10 cellular contexts compared by ENCODE assay signal in genomic region chr7:143712381-143712780, GRCh38. TPM values are rescaled to one million over a fixed set of nuclear protein-coding genes. Genes with fewer than 3 reads are reported as not detected.
A peak's percentile ranks its signal among the peaks of the same experiment; 100 is the strongest.
DNase-seq lines count a peak whose midpoint lies in the region; ATAC-seq and TF ChIP-seq lines count a peak whose summit lies in the region.
"Not testable (repeated sequence)": the region's sequence is repeated elsewhere in the genome, so short reads cannot be mapped to it uniquely, and the experiment has no call there.
"Had no signal": no experiment of that assay in that cellular context is flagged by ENCODE, and none has a peak within 500 bp of the region (broad histone marks: within the 10 kb centered on the region; RNA-seq: fewer than 3 reads in every experiment).

No MANE protein-coding gene starts in this region.

- intact Hi-C loops in PC-3 (cut with micrococcal nuclease); left lung (cut with DNase I): not testable (repeated sequence)

- H4K20me1 ChIP-seq in GM23248 (ENCODE audit: insufficient read depth); PC-3 (ENCODE audit: low read length); SK-N-SH (ENCODE audit: insufficient read depth): not testable (repeated sequence)

- H3K27ac Mint-ChIP-seq in activated naive CD8-positive, alpha-beta T cell treated with anti-CD3 and anti-CD28 coated beads, Interleukin-2, amount 50 U/mL, for 24 hours, result not testable (repeated sequence)

- not testable (repeated sequence) for TF ChIP-seq POLR2A in upper lobe of left lung (IDR thresholded peaks at IDR 0.05)

- H3K9me3 Mint-ChIP-seq in activated naive CD8-positive, alpha-beta T cell treated with anti-CD3 and anti-CD28 coated beads, Interleukin-2, amount 50 U/mL, for 24 hours, result not testable (repeated sequence)

- not testable (repeated sequence) for H3K4me2 ChIP-seq in GM23248 (ENCODE audit: unreplicated experiment); PC-3 (ENCODE audit: low read length); SK-N-SH

- H3K36me3 ChIP-seq in GM23248 (ENCODE audit: low read depth); PC-3 (ENCODE audit: low read depth, low read length); SK-N-SH (replicated peaks in 1 of 2; ENCODE audit: control insufficient read depth in 1 of 2, insufficient read depth in 2 of 2, low read length in 1 of 2); left lung; upper lobe of left lung: not testable (repeated sequence)

- TF ChIP-seq RAD21 in SK-N-SH (IDR thresholded peaks at IDR 0.05; ENCODE audit: low read length), result not testable (repeated sequence)

- not testable (repeated sequence) for H3K4me1 ChIP-seq in GM23248 (ENCODE audit: insufficient read depth); PC-3 (ENCODE audit: insufficient read depth, low read length); SK-N-SH (ENCODE audit: control insufficient read depth in 1 of 2, insufficient read depth in 2 of 2, low read depth in 1 of 2, low read length in 1 of 2); left lung; upper lobe of left lung

- not testable (repeated sequence) for H3K9me3 ChIP-seq in GM23248 (ENCODE audit: low read depth); PC-3 (ENCODE audit: low read length); SK-N-SH; left lung; upper lobe of left lung

- ATAC-seq in PC-3, result peak; percentile 95
- peak; percentile 20 for ATAC-seq in activated naive CD8-positive, alpha-beta T cell treated with anti-CD3 and anti-CD28 coated beads, Interleukin-2, amount 50 U/mL, for 24 hours
- ATAC-seq in esophagus mucosa, result peak; percentile 48
- ATAC-seq in left lung, result peak; percentile 84
- ATAC-seq in upper lobe of left lung (ENCODE audit: low FRiP score in 2 of 2), result peak; percentile 54 to 71

- H3K36me3 Mint-ChIP-seq in activated naive CD8-positive, alpha-beta T cell treated with anti-CD3 and anti-CD28 coated beads, Interleukin-2, amount 50 U/mL, for 24 hours (ENCODE audit: low read depth), result not testable (repeated sequence)

- WGBS in GM23248 (ENCODE audit: low coverage in 1 of 2, low lambda C conversion rate in 2 of 2, missing lambda C conversion rate in 2 of 2), 2 experiments, result 80 to 100% methylated on average over 2 of the region's 5 CpGs
- WGBS in SK-N-SH (ENCODE audit: low lambda C conversion rate), result 16% methylated on average over 2 of the region's 5 CpGs
- 44 to 67% methylated on average over 1 to 2 of the region's 5 CpGs for WGBS in upper lobe of left lung, 2 donors

- BruUV-seq in PC-3 (replicated peaks; lab: Mats Ljungman, UMichigan), result not testable (repeated sequence)

- not testable (repeated sequence) for H3K9ac ChIP-seq in GM23248; PC-3 (ENCODE audit: low read length)
- H3K9ac ChIP-seq in SK-N-SH, result peak overlapping the region; percentile 54; the same call in 1 of the 2 replicates

- H2AFZ ChIP-seq in GM23248; PC-3 (ENCODE audit: low read length); SK-N-SH (ENCODE audit: low read depth): not testable (repeated sequence)

- H3K79me2 ChIP-seq in GM23248 (ENCODE audit: insufficient read depth); PC-3 (ENCODE audit: low read length); SK-N-SH (ENCODE audit: insufficient read depth): not testable (repeated sequence)

- in situ Hi-C loops in GM23248 (cut with MboI), result not testable (repeated sequence)

- TF ChIP-seq EP300 in SK-N-SH (IDR thresholded peaks at IDR 0.05; ENCODE audit: borderline replicate concordance in 1 of 2, low read depth in 1 of 2, low read length in 1 of 2); upper lobe of left lung (IDR thresholded peaks at IDR 0.05): not testable (repeated sequence)

- TF ChIP-seq CTCF in PC-3 (conservative IDR thresholded peaks at IDR 0.05; ENCODE audit: low read depth, low read length); SK-N-SH (IDR thresholded peaks at IDR 0.05); left lung (IDR thresholded peaks at IDR 0.05); upper lobe of left lung (IDR thresholded peaks at IDR 0.05): not testable (repeated sequence)

- H3K4me3 ChIP-seq in GM23248; PC-3 (ENCODE audit: low read length); SK-N-SH (ENCODE audit: low read depth in 2 of 2, low read length in 1 of 2); left lung; upper lobe of left lung: not testable (repeated sequence)

- H3K27me3 ChIP-seq in GM23248 (replicated peaks; ENCODE audit: insufficient read depth); PC-3 (ENCODE audit: low read length); SK-N-SH (ENCODE audit: insufficient read depth); left lung; upper lobe of left lung: not testable (repeated sequence)

- H3K4me3 Mint-ChIP-seq in activated naive CD8-positive, alpha-beta T cell treated with anti-CD3 and anti-CD28 coated beads, Interleukin-2, amount 50 U/mL, for 24 hours, result not testable (repeated sequence)

- not testable (repeated sequence) for H3K9me2 ChIP-seq in GM23248 (ENCODE audit: insufficient read depth); PC-3 (replicated peaks; ENCODE audit: low read length); SK-N-SH

- H3K4me1 Mint-ChIP-seq in activated naive CD8-positive, alpha-beta T cell treated with anti-CD3 and anti-CD28 coated beads, Interleukin-2, amount 50 U/mL, for 24 hours, result not testable (repeated sequence)

- H3F3A ChIP-seq in GM23248 (ENCODE audit: insufficient read depth); PC-3 (ENCODE audit: low read length, unreplicated experiment); SK-N-SH (replicated peaks; ENCODE audit: insufficient read depth): not testable (repeated sequence)

- not testable (repeated sequence) for DNase-seq in GM23248; PC-3; SK-N-SH; activated naive CD8-positive, alpha-beta T cell treated with anti-CD3 and anti-CD28 coated beads, Interleukin-2, amount 50 U/mL, for 24 hours; left lung; upper lobe of left lung

- H3K27ac ChIP-seq in GM23248, result peak overlapping the region; percentile 39; the same call in 1 of the 2 replicates
- H3K27ac ChIP-seq in PC-3 (ENCODE audit: low read length); left lung; upper lobe of left lung: not testable (repeated sequence)
- peak overlapping the region in 1 of 2 experiments; percentile 81; a peak in 2 of 4 replicates for H3K27ac ChIP-seq in SK-N-SH (ENCODE audit: low read depth in 2 of 2, low read length in 1 of 2)

- H3K27me3 Mint-ChIP-seq in activated naive CD8-positive, alpha-beta T cell treated with anti-CD3 and anti-CD28 coated beads, Interleukin-2, amount 50 U/mL, for 24 hours, result not testable (repeated sequence)

- POLR2A ChIA-PET in PC-3 (lab: Charles Lee; ENCODE audit: unreplicated experiment); SK-N-SH (lab: Yijun Ruan, JAX): not testable (repeated sequence)

- CTCF ChIA-PET in PC-3 (lab: Charles Lee); SK-N-SH (lab: Yijun Ruan, JAX): not testable (repeated sequence)

RNA-seq across cellular contexts. Expression of gene CTAGE6, which starts 45.1 kb away (rescaled TPM):
- total RNA-seq in GM23248 (2014; rRNA removed; shearing (Covaris generic)), result 0.22 TPM in 1 of 2 replicates, not detected in the other
- not detected in 2 replicates for polyA plus RNA-seq in GM23248 (2016; fragmentation: Nextera tagmentation; extraction: Ambion mirVana)
- not detected in 2 replicates for total RNA-seq in PC-3 (2014; rRNA removed)
- polyA plus RNA-seq in SK-N-SH (2012; rRNA removed), result 0.12 and 0.32 TPM in 2 replicates
- 0.08 and 0.10 TPM in 2 replicates for polyA plus RNA-seq in SK-N-SH (2012; cell fraction: cytosol; rRNA removed)
- polyA plus RNA-seq in SK-N-SH (2012; cell fraction: nucleus; rRNA removed), result 0.72 and 1.6 TPM in 2 replicates
- total RNA-seq in esophagus mucosa, result 0.16 TPM
- under 1 TPM; 0.79 to 0.97 TPM for total RNA-seq in left lung
- 10 to 100 TPM in 1 of 6 donors, 1 to 10 TPM in 1, under 1 TPM in 3, not detected in 1; 0.33 to 13.6 (median 0.91) TPM for total RNA-seq in upper lobe of left lung
- total RNA-seq: H9, HT-29 had no signal
- polyA plus RNA-seq: AG04450 had no signal

Comparison
In these comparisons a context has a peak if more than half of its experiments do, and no peak if none do; other contexts are left out.
1. ATAC-seq: peak in every context shown above with its lines; median percentile 95 in PC-3; 84 in left lung; 62 in upper lobe of left lung; 48 in esophagus mucosa; 20 in activated naive CD8-positive, alpha-beta T cell treated with anti-CD3 and anti-CD28 coated beads, Interleukin-2, amount 50 U/mL, for 24 hours.